11 cellular contexts compared by ENCODE assay signal in genomic region chr22:46372686-46373085, GRCh38.
"Had no signal": no experiment of that assay in that cellular context is flagged by ENCODE, and none has a peak within 500 bp of the region (broad histone marks: within the 10 kb centered on the region; RNA-seq: fewer than 3 reads in every experiment).

No MANE protein-coding gene starts in this region.

- H3K4me3 Mint-ChIP-seq: activated B cell treated with CpG ODN at 0.5 μM for 24 hours; activated CD8-positive, alpha-beta T cell treated with anti-CD3 and anti-CD28 coated beads for 36 hours; activated naive CD4-positive, alpha-beta T cell treated with anti-CD3 and anti-CD28 coated beads, Interleukin-2, amount 10 ng/mL, durations not matched to agents 7 days and 5 days; activated T-cell treated with anti-CD3 and anti-CD28 coated beads, Interleukin-2, amount 50 U/mL, for 4 hours; T-helper 2 cell treated with Interferon-gamma antibody and Interleukin-4, amounts not matched to agents 5 μg/mL and 100 μg/mL, for 36 hours had no signal

- H3K27ac Mint-ChIP-seq: activated B cell treated with CpG ODN at 0.5 μM for 24 hours; activated CD8-positive, alpha-beta T cell treated with anti-CD3 and anti-CD28 coated beads for 36 hours; activated naive CD4-positive, alpha-beta T cell treated with anti-CD3 and anti-CD28 coated beads, Interleukin-2, amount 10 ng/mL, durations not matched to agents 7 days and 5 days; T-helper 2 cell treated with Interferon-gamma antibody and Interleukin-4, amounts not matched to agents 5 μg/mL and 100 μg/mL, for 36 hours had no signal

- ATAC-seq: activated CD8-positive, alpha-beta T cell treated with anti-CD3 and anti-CD28 coated beads for 36 hours; activated T-cell treated with anti-CD3 and anti-CD28 coated beads, Interleukin-2, amount 50 U/mL, for 4 hours; left lung had no signal

- DNase-seq: activated B cell treated with CpG ODN at 0.5 μM for 24 hours; activated CD4-positive, alpha-beta T cell treated with anti-CD3 and anti-CD28 coated beads for 48 hours; activated CD8-positive, alpha-beta T cell treated with anti-CD3 and anti-CD28 coated beads for 36 hours; activated naive CD4-positive, alpha-beta T cell treated with anti-CD3 and anti-CD28 coated beads, Interleukin-2, amount 10 ng/mL, durations not matched to agents 7 days and 5 days; activated T-cell treated with anti-CD3 and anti-CD28 coated beads, Interleukin-2, amount 50 U/mL, for 4 hours; hypothalamus; stimulated activated CD4-positive, alpha-beta T cell treated with anti-CD3 and anti-CD28 coated beads, Interleukin-15, amount 100 ng/mL, for 24 hours; stimulated activated CD4-positive, alpha-beta T cell treated with anti-CD3 and anti-CD28 coated beads, Interleukin-4, amount 100 ng/mL, for 1 hour; trophoblast cell had no signal

- H3K36me3 Mint-ChIP-seq: activated naive CD4-positive, alpha-beta T cell treated with anti-CD3 and anti-CD28 coated beads, Interleukin-2, amount 10 ng/mL, durations not matched to agents 7 days and 5 days had no signal
